12 cellular contexts compared by ENCODE assay signal in genomic region chr17:64017381-64017980, GRCh38. TPM values are rescaled to one million over a fixed set of nuclear protein-coding genes. Genes with fewer than 3 reads are reported as not detected.
DNase-seq lines count a peak whose midpoint lies in the region; ATAC-seq and TF ChIP-seq lines count a peak whose summit lies in the region.
"Had no signal": no experiment of that assay in that cellular context is flagged by ENCODE, and none has a peak within 500 bp of the region (broad histone marks: within the 10 kb centered on the region; RNA-seq: fewer than 3 reads in every experiment).

No MANE protein-coding gene starts in this region.

- H3K79me2 ChIP-seq in PC-3 (ENCODE audit: low read length) = no peaks in the 10 kb centered on the region

- no peaks in the 10 kb centered on the region for H3K36me3 ChIP-seq in heart left ventricle
- no peaks in the 10 kb centered on the region for H3K36me3 ChIP-seq in PC-3 (ENCODE audit: low read depth, low read length)
- H3K36me3 ChIP-seq in testis (ENCODE audit: low read depth, missing control alignments) = no peaks in the 10 kb centered on the region
- no peaks in the 10 kb centered on the region for H3K36me3 ChIP-seq in Caco-2 (ENCODE audit: control insufficient read depth, insufficient read depth, low read length)

- 79 to 81% (median 79%) methylated on average over 2 of the region's 2 CpGs for WGBS in heart left ventricle, 4 donors
- WGBS in testis, 2 donors = 83 to 90% methylated on average over 2 of the region's 2 CpGs

- intact Hi-C loops in heart left ventricle (cut with DNase I) = no loop called here
- intact Hi-C loops in Right ventricle myocardium inferior (cut with DNase I) = no loop called here
- intact Hi-C loops in PC-3 (cut with micrococcal nuclease) = loop anchor here (2.0 kb wide), 1 partner anchor 99 kb away; the partner anchor contains the start of gene GH1
- intact Hi-C loops in testis (cut with DNase I; ENCODE audit: low total_unique reads) = no loop called here
- intact Hi-C loops in Caco-2 (cut with micrococcal nuclease; ENCODE audit: unreplicated experiment) = no loop called here

- H3K4me2 ChIP-seq in PC-3 (ENCODE audit: low read length) = no peak overlapping the region

- H3K4me1 ChIP-seq in heart left ventricle (peaks cover 0 to 70% (median 15%) of the 10 kb centered on the region in 12 donors), PC-3 (ENCODE audit: insufficient read depth, low read length) (no peaks in the 10 kb centered on the region), testis (no peaks in the 10 kb centered on the region), Caco-2 (no peaks in the 10 kb centered on the region)

- H3K27ac Mint-ChIP-seq in Caco-2 (ENCODE audit: unreplicated experiment) = no peak overlapping the region

- no TSS peak for BruUV-seq in PC-3 (replicated peaks; lab: Mats Ljungman, UMichigan)
- BruUV-seq in Caco-2 (replicated peaks; lab: Mats Ljungman, UMichigan) = no TSS peak

- DNase-seq in heart left ventricle = no peak
- no peak for DNase-seq in Right ventricle myocardium inferior (ENCODE audit: missing footprints)
- DNase-seq in PC-3 = peak; percentile 37
- no peak for DNase-seq in epithelial cell of esophagus (ENCODE audit: low read depth)
- no peak for DNase-seq in testis
- no peak for DNase-seq in NCI-H2029 (lab: John Stamatoyannopoulos, UW)
- no peak for DNase-seq in Caco-2
- DNase-seq: NCI-H524 had no signal

- no peaks in the 10 kb centered on the region for H4K20me1 ChIP-seq in PC-3 (ENCODE audit: low read length)

- no peaks in the 10 kb centered on the region for H3K36me3 Mint-ChIP-seq in Caco-2 (ENCODE audit: insufficient read depth, unreplicated experiment)

- no peak overlapping the region for H2AFZ ChIP-seq in PC-3 (ENCODE audit: low read length)

- H3K27me3 Mint-ChIP-seq in Caco-2 (ENCODE audit: insufficient read depth, unreplicated experiment) = peaks cover 9% of the 10 kb centered on the region

- H3K9me3 ChIP-seq in heart left ventricle (no peaks in the 10 kb centered on the region), PC-3 (ENCODE audit: low read length) (no peaks in the 10 kb centered on the region), testis (no peaks in the 10 kb centered on the region), Caco-2 (no peaks in the 10 kb centered on the region)

- H3K9me3 Mint-ChIP-seq in Caco-2 (ENCODE audit: unreplicated experiment) = no peaks in the 10 kb centered on the region

- no peak for ATAC-seq in heart left ventricle
- ATAC-seq in Right ventricle myocardium inferior = no peak
- no peak for ATAC-seq in PC-3
- no peak for ATAC-seq in HG03159 (IDR thresholded peaks at IDR 0.05; ENCODE audit: unreplicated experiment)

- no peaks in the 10 kb centered on the region for H3K9me2 ChIP-seq in PC-3 (replicated peaks; ENCODE audit: low read length)

- TF ChIP-seq CTCF in heart left ventricle (IDR thresholded peaks at IDR 0.05) = peak in 7 of 12 donors; percentile 12 to 40 (median 23)
- TF ChIP-seq CTCF in PC-3 (conservative IDR thresholded peaks at IDR 0.05; ENCODE audit: low read depth, low read length) = peak; percentile 53
- peak; percentile 17 for TF ChIP-seq CTCF in epithelial cell of esophagus (IDR thresholded peaks at IDR 0.05; ENCODE audit: insufficient read depth, low read depth, low read length, missing control alignments)
- TF ChIP-seq CTCF in testis (IDR thresholded peaks at IDR 0.05) = peak in 2 of 3 experiments; percentile 9 to 34
- TF ChIP-seq CTCF in Caco-2 (IDR thresholded peaks at IDR 0.05; ENCODE audit: insufficient read depth in 1 of 2, low read depth in 1 of 2, low read length in 1 of 2, severe bottlenecking in 1 of 2, unreplicated experiment in 1 of 2) = peak in 1 of 2 experiments; percentile 37

- H3K27ac ChIP-seq in heart left ventricle = peak overlapping the region in 9 of 12 donors; percentile 35 to 94 (median 86)
- no peak overlapping the region for H3K27ac ChIP-seq in PC-3 (ENCODE audit: low read length)
- H3K27ac ChIP-seq in testis = no peak overlapping the region

- TF ChIP-seq POLR2A in heart left ventricle (IDR thresholded peaks at IDR 0.05) (no peak), testis (IDR thresholded peaks at IDR 0.05) (no peak)

- H3K9ac ChIP-seq in PC-3 (ENCODE audit: low read length) = no peak overlapping the region

- POLR2A ChIA-PET in PC-3 (lab: Charles Lee; ENCODE audit: unreplicated experiment) (interaction anchor here (0.6 to 0.7 kb wide), 2 partner anchors 251 to 489 kb away, joined by 3 to 4 read pairs; partner anchors contain the start of gene DDX5), Caco-2 (lab: Charles Lee) (no interaction called here)

- H3K27me3 ChIP-seq in heart left ventricle = no peaks in the 10 kb centered on the region
- H3K27me3 ChIP-seq in PC-3 (ENCODE audit: low read length) = no peaks in the 10 kb centered on the region
- H3K27me3 ChIP-seq in testis = no peaks in the 10 kb centered on the region
- H3K27me3 ChIP-seq in Caco-2 (replicated peaks; ENCODE audit: control insufficient read depth, insufficient read depth, low read length) = no peaks in the 10 kb centered on the region

- H3K4me3 ChIP-seq in heart left ventricle = peak overlapping the region in 7 of 12 donors; percentile 3 to 69 (median 48)
- H3K4me3 ChIP-seq in PC-3 (ENCODE audit: low read length) = no peak overlapping the region
- H3K4me3 ChIP-seq in epithelial cell of esophagus (ENCODE audit: low read length) = no peak overlapping the region
- H3K4me3 ChIP-seq in testis = no peak overlapping the region
- no peak overlapping the region for H3K4me3 ChIP-seq in Caco-2 (ENCODE audit: low read depth, low read length)

- H3F3A ChIP-seq in PC-3 (ENCODE audit: low read length, unreplicated experiment) = no peaks in the 10 kb centered on the region

- CTCF ChIA-PET in PC-3 (lab: Charles Lee) (interaction anchor here (1.5 to 2.1 kb wide), 2 partner anchors 11 to 116 kb away, joined by 6 to 8 read pairs; no protein-coding TSS in a partner anchor), Caco-2 (lab: Charles Lee) (interaction anchor here (1.0 kb wide), 1 partner anchor 12 kb away, joined by 3 read pairs; no protein-coding TSS in a partner anchor)

- H3K4me1 Mint-ChIP-seq in Caco-2 (ENCODE audit: low read depth, unreplicated experiment) = no peaks in the 10 kb centered on the region

- no peak overlapping the region for H3K4me3 Mint-ChIP-seq in Caco-2 (ENCODE audit: unreplicated experiment)

RNA-seq across cellular contexts. Expression of gene ICAM2, which starts 3.0 kb away (rescaled TPM):
- total RNA-seq in heart left ventricle (100 to 1,000 TPM in 2 of 9 donors, 10 to 100 TPM in 7; 24.4 to 262 (median 33.0) TPM), Right ventricle myocardium inferior (38.0 TPM), PC-3 (2014; rRNA removed) (not detected in 2 replicates), testis (10 to 100 TPM in 1 of 2 donors, 1 to 10 TPM in 1; 5.2 to 11.3 TPM), Caco-2 (2022) (1.9 and 2.0 TPM in 2 replicates)
- polyA plus RNA-seq in heart left ventricle (10 to 100 TPM; 61.0 to 64.1 TPM), testis (ENCODE audit: insufficient read depth, low read depth, low replicate concordance) (12.1 TPM)

RNA-seq across cellular contexts. Expression of gene PRR29, which starts 19.3 kb away (rescaled TPM):
- total RNA-seq in heart left ventricle (1 to 10 TPM in 1 of 9 donors, under 1 TPM in 5, not detected in 3; 0.15 to 1.8 (median 0.34) TPM), Right ventricle myocardium inferior (0.51 TPM), PC-3 (2014; rRNA removed) (0.77 and 1.2 TPM in 2 replicates), testis (10 to 100 TPM in 1 of 2 donors, 1 to 10 TPM in 1; 8.6 to 12.2 TPM), Caco-2 (2022) (not detected in 2 replicates)
- polyA plus RNA-seq in heart left ventricle (under 1 TPM; 0.15 to 0.19 TPM), testis (ENCODE audit: insufficient read depth, low read depth, low replicate concordance) (21.8 TPM)
- total RNA-seq: bronchial epithelial cell had no signal

RNA-seq across cellular contexts. Expression of gene SCN4A, which starts 44.8 kb away (rescaled TPM):
- 1 to 10 TPM in 4 of 9 donors, under 1 TPM in 5; 0.37 to 2.1 (median 0.67) TPM for total RNA-seq in heart left ventricle
- 1 to 10 TPM in 1 of 2 donors, under 1 TPM in 1; 0.33 to 1.8 TPM for polyA plus RNA-seq in heart left ventricle
- 0.32 TPM for total RNA-seq in Right ventricle myocardium inferior
- total RNA-seq in PC-3 (2014; rRNA removed) = 0.06 TPM in 1 of 2 replicates, not detected in the other
- total RNA-seq in testis = 1 to 10 TPM; 2.3 to 2.8 TPM
- 2.0 TPM for polyA plus RNA-seq in testis (ENCODE audit: insufficient read depth, low read depth, low replicate concordance)
- total RNA-seq in Caco-2 (2022) = not detected in 2 replicates
- total RNA-seq: HT1080, osteoblast had no signal

Comparison
In these comparisons a context has a peak if more than half of its experiments do, and no peak if none do; other contexts are left out.
1. H3K27ac ChIP-seq: peak in heart left ventricle (9 of 12); none in PC-3 (single experiment) and testis (0 of 2).
2. H3K4me3 ChIP-seq: peak in heart left ventricle (7 of 12); none in PC-3 (single experiment), epithelial cell of esophagus (single experiment), testis (0 of 2) and Caco-2 (single experiment).